9 cellular contexts compared by ENCODE assay signal in the genomic region with DNA sequence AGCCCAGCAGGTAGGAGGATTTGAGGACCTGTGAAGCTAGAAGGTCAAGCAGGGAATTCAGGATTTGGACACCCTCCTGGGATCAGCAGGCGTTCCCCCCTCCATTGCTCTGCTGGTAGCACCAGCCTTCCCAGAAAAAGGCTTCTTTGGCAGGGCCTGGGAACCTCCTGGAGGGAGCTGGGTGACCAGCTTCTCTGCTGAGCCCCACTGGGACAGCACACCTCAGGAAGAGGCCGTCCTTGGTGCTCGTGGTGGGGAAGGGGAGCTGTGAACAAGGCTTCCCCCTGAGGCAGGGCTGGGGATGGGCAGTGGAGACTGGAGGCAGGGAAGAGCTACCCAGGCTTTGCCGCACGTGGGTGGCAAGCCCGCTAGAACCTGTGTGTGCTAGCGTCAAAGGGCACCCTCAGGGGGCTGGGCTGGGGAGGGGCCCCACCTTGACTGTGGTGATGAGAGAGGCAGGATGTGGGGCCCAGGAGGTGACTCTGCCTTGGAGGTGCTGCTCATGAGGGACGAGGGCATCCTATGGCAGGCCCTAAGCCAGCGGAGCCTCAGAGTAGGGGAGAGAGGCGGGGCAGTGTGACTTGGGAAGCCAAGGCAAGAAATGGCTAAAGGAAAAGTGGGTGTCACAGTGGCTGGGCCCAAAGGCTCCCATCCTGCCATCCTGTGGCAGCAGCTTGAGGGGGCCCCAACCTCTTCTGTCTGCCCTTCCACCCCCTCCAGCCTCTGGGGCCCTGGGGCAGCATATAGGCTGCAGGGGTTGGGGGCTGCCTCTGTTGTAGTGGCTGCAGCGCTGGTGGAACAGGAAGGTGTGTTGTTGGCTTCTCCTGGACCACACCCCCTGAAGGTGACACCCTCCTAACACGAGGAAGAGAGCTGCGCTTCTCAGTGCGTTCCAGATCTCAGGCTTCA. TPM values are rescaled to one million over a fixed set of nuclear protein-coding genes. Genes with fewer than 3 reads are reported as not detected.
A peak's percentile ranks its signal among the peaks of the same experiment; 100 is the strongest.
DNase-seq lines count a peak whose midpoint lies in the region; ATAC-seq and TF ChIP-seq lines count a peak whose summit lies in the region.
"Had no signal": no experiment of that assay in that cellular context is flagged by ENCODE, and none has a peak within 500 bp of the region (broad histone marks: within the 10 kb centered on the region; RNA-seq: fewer than 3 reads in every experiment).

No MANE protein-coding gene starts in this region.

- H3K36me3 ChIP-seq in gastrocnemius medialis: no peaks in the 10 kb centered on the region
- peaks cover 0 to 18% (median 9%) of the 10 kb centered on the region in 4 donors for H3K36me3 ChIP-seq in upper lobe of left lung

- TF ChIP-seq POLR2A in gastrocnemius medialis (IDR thresholded peaks at IDR 0.05) (no peak), upper lobe of left lung (IDR thresholded peaks at IDR 0.05) (no peak)

- no peaks in the 10 kb centered on the region for H3K9me3 ChIP-seq in gastrocnemius medialis
- no peaks in the 10 kb centered on the region for H3K9me3 ChIP-seq in upper lobe of left lung

- H3K27ac ChIP-seq in gastrocnemius medialis (peak overlapping the region; percentile 95 to 100 (median 97)), upper lobe of left lung (peak overlapping the region; percentile 75 to 99 (median 86))
- H3K27ac ChIP-seq: 22Rv1 had no signal

- intact Hi-C loops in Right ventricle myocardium inferior (cut with DNase I): no loop called here
- intact Hi-C loops in Right ventricle myocardium superior (cut with DNase I): no loop called here
- intact Hi-C loops in gastrocnemius medialis (cut with DNase I; ENCODE audit: low total_unique reads): no loop called here

- H3K4me1 ChIP-seq in gastrocnemius medialis (peaks cover 100% of the 10 kb centered on the region in 2 donors), upper lobe of left lung (peaks cover 91 to 100% (median 98%) of the 10 kb centered on the region in 4 donors)

- in situ Hi-C loops in gastrocnemius medialis (cut with MboI; ENCODE audit: low sequenced_read_pairs in 4 of 4): loop anchor here in 1 of 4 donors (25.0 kb wide), 1 partner anchor 385 kb away; no protein-coding TSS in a partner anchor

- H3K27me3 ChIP-seq in gastrocnemius medialis: no peaks in the 10 kb centered on the region
- no peaks in the 10 kb centered on the region for H3K27me3 ChIP-seq in upper lobe of left lung

- 67 to 90% methylated on average over 8 to 12 of the region's 14 CpGs for WGBS in upper lobe of left lung, 2 donors

- ATAC-seq in Right ventricle myocardium inferior (no peak), Right ventricle myocardium superior (ENCODE audit: poor library complexity) (no peak), gastrocnemius medialis (no peak), upper lobe of left lung (ENCODE audit: low FRiP score in 2 of 2) (no peak), HG03460 (IDR thresholded peaks at IDR 0.05; ENCODE audit: unreplicated experiment) (no peak)

- no peak for TF ChIP-seq EP300 in upper lobe of left lung (IDR thresholded peaks at IDR 0.05)

- DNase-seq in Right ventricle myocardium inferior (ENCODE audit: missing footprints): peak; percentile 59
- no peak for DNase-seq in Right ventricle myocardium superior
- DNase-seq in activated naive CD4-positive, alpha-beta T cell treated with Interleukin-2 at 50 U/mL for 16 hours: peak; percentile 76
- peak in 1 of 2 donors; percentile 36 for DNase-seq in gastrocnemius medialis
- peak in 1 of 2 donors; percentile 53 for DNase-seq in upper lobe of left lung
- DNase-seq in NOMO-1 treated with DMSO at 0.1 percent for 48 hours (lab: John Stamatoyannopoulos, UW; ENCODE audit: unreplicated experiment): no peak
- no peak for DNase-seq in HuH-7 (ENCODE audit: low spot score)

- H3K4me3 ChIP-seq in gastrocnemius medialis (no peak overlapping the region), upper lobe of left lung (peak overlapping the region in 1 of 4 donors; percentile 27)

- TF ChIP-seq CTCF in gastrocnemius medialis (IDR thresholded peaks at IDR 0.05 in 4 of 5, conservative IDR thresholded peaks at IDR 0.05 in 1 of 5): no peak
- TF ChIP-seq CTCF in upper lobe of left lung (IDR thresholded peaks at IDR 0.05): no peak

RNA-seq across cellular contexts. Expression of a gene that starts 20.7 kb away (rescaled TPM):
- total RNA-seq in Right ventricle myocardium inferior (63.4 TPM), Right ventricle myocardium superior (65.7 TPM), gastrocnemius medialis (10 to 100 TPM; 18.3 to 50.2 (median 32.9) TPM), upper lobe of left lung (100 to 1,000 TPM; 103 to 231 (median 147) TPM)

Comparison
In these comparisons a context has a peak if more than half of its experiments do, and no peak if none do; other contexts are left out.
1. DNase-seq: peak in Right ventricle myocardium inferior (single experiment) and activated naive CD4-positive, alpha-beta T cell treated with Interleukin-2 at 50 U/mL for 16 hours (single experiment); none in Right ventricle myocardium superior (single experiment), NOMO-1 treated with DMSO at 0.1 percent for 48 hours (single experiment) and HuH-7 (single experiment).